ENCODE assay signal across 14 cellular contexts in genomic region chr9:107306308-107306707, GRCh38. TPM values are rescaled to one million over a fixed set of nuclear protein-coding genes. Genes with fewer than 3 reads are reported as not detected.
DNase-seq lines count a peak whose midpoint lies in the region; ATAC-seq and TF ChIP-seq lines count a peak whose summit lies in the region.
"Had no signal": no experiment of that assay in that cellular context is flagged by ENCODE, and none has a peak within 500 bp of the region (broad histone marks: within the 10 kb centered on the region; RNA-seq: fewer than 3 reads in every experiment).

No MANE protein-coding gene starts in this region.

- WGBS in gastroesophageal sphincter (ENCODE audit: low coverage in 1 of 2), 2 donors, result 87 to 100% methylated on average over 1 to 2 of the region's 2 CpGs

- H3K9me3 Mint-ChIP-seq in activated T-cell treated with anti-CD3 and anti-CD28 coated beads, Interleukin-2, amount 50 U/mL, for 24 hours, result no peaks in the 10 kb centered on the region
- H3K9me3 Mint-ChIP-seq in naive thymus-derived CD8-positive, alpha-beta T cell, result no peaks in the 10 kb centered on the region
- H3K9me3 Mint-ChIP-seq in activated T-helper 1 cell treated with anti-CD3 and anti-CD28 coated beads, Interleukin-12 subunit alpha, Interleukin-12 subunit beta, Interleukin-2, Interleukin-4 antibody, amounts not matched to agents 30 ng/mL and 10 ng/mL and 1 ng/mL, durations not matched to agents 14 hours and 24 hours and 36 hours, result no peaks in the 10 kb centered on the region
- H3K9me3 Mint-ChIP-seq: CD14-positive monocyte, HFFc6 had no signal

- ATAC-seq in T-helper 17 cell (no peak), gastroesophageal sphincter (no peak)
- no peak for ATAC-seq in naive thymus-derived CD8-positive, alpha-beta T cell
- ATAC-seq: GM12878 had no signal

- no peak for TF ChIP-seq EP300 in gastroesophageal sphincter (IDR thresholded peaks at IDR 0.05)

- peaks cover 48% of the 10 kb centered on the region for H3K4me1 Mint-ChIP-seq in activated T-cell treated with anti-CD3 and anti-CD28 coated beads, Interleukin-2, amount 50 U/mL, for 24 hours (ENCODE audit: low read depth)
- H3K4me1 Mint-ChIP-seq in T-helper 17 cell, result peaks cover 39% of the 10 kb centered on the region
- H3K4me1 Mint-ChIP-seq in naive thymus-derived CD8-positive, alpha-beta T cell, result peaks cover 25 to 56% (median 49%) of the 10 kb centered on the region in 4 donors
- peaks cover 44% of the 10 kb centered on the region for H3K4me1 Mint-ChIP-seq in activated T-helper 1 cell treated with anti-CD3 and anti-CD28 coated beads, Interleukin-12 subunit alpha, Interleukin-12 subunit beta, Interleukin-2, Interleukin-4 antibody, amounts not matched to agents 30 ng/mL and 10 ng/mL and 1 ng/mL, durations not matched to agents 14 hours and 24 hours and 36 hours (ENCODE audit: low read depth)

- DNase-seq in activated T-cell treated with anti-CD3 and anti-CD28 coated beads, Interleukin-2, amount 50 U/mL, for 24 hours, result no peak
- no peak for DNase-seq in activated T-cell treated with anti-CD3 and anti-CD28 coated beads, Interleukin-2, amount 50 U/mL, for 48 hours
- DNase-seq in T-helper 17 cell (no peak), NCI-H526 (lab: John Stamatoyannopoulos, UW) (no peak)
- DNase-seq in naive thymus-derived CD8-positive, alpha-beta T cell, result no peak
- DNase-seq in activated T-helper 1 cell treated with anti-CD3 and anti-CD28 coated beads, Interleukin-12 subunit alpha, Interleukin-12 subunit beta, Interleukin-2, Interleukin-4 antibody, amounts not matched to agents 30 ng/mL and 10 ng/mL and 1 ng/mL, durations not matched to agents 14 hours and 24 hours and 36 hours (ENCODE audit: low spot score), result no peak
- DNase-seq: Calu3, DMS 273 treated with DMSO at 0.1 percent for 48 hours, HCEC 1CT, HFFc6 had no signal

- no peak overlapping the region for H3K27ac ChIP-seq in gastroesophageal sphincter
- H3K27ac ChIP-seq: 22Rv1 had no signal

- no peak overlapping the region for H3K4me3 ChIP-seq in gastroesophageal sphincter
- H3K4me3 ChIP-seq: GM12878 had no signal

- H3K36me3 ChIP-seq in gastroesophageal sphincter, result peaks cover 0 to 62% of the 10 kb centered on the region in 2 donors

- no peak overlapping the region for H3K4me3 Mint-ChIP-seq in activated T-cell treated with anti-CD3 and anti-CD28 coated beads, Interleukin-2, amount 50 U/mL, for 24 hours
- H3K4me3 Mint-ChIP-seq in T-helper 17 cell, result no peak overlapping the region
- no peak overlapping the region for H3K4me3 Mint-ChIP-seq in naive thymus-derived CD8-positive, alpha-beta T cell
- no peak overlapping the region for H3K4me3 Mint-ChIP-seq in activated T-helper 1 cell treated with anti-CD3 and anti-CD28 coated beads, Interleukin-12 subunit alpha, Interleukin-12 subunit beta, Interleukin-2, Interleukin-4 antibody, amounts not matched to agents 30 ng/mL and 10 ng/mL and 1 ng/mL, durations not matched to agents 14 hours and 24 hours and 36 hours
- H3K4me3 Mint-ChIP-seq: CD14-positive monocyte, HFFc6 had no signal

- no peaks in the 10 kb centered on the region for H3K27me3 Mint-ChIP-seq in activated T-cell treated with anti-CD3 and anti-CD28 coated beads, Interleukin-2, amount 50 U/mL, for 24 hours
- no peaks in the 10 kb centered on the region for H3K27me3 Mint-ChIP-seq in T-helper 17 cell
- H3K27me3 Mint-ChIP-seq in naive thymus-derived CD8-positive, alpha-beta T cell, result no peaks in the 10 kb centered on the region
- no peaks in the 10 kb centered on the region for H3K27me3 Mint-ChIP-seq in activated T-helper 1 cell treated with anti-CD3 and anti-CD28 coated beads, Interleukin-12 subunit alpha, Interleukin-12 subunit beta, Interleukin-2, Interleukin-4 antibody, amounts not matched to agents 30 ng/mL and 10 ng/mL and 1 ng/mL, durations not matched to agents 14 hours and 24 hours and 36 hours (ENCODE audit: insufficient read depth)

- H3K27ac Mint-ChIP-seq in activated T-cell treated with anti-CD3 and anti-CD28 coated beads, Interleukin-2, amount 50 U/mL, for 24 hours, result peak overlapping the region; percentile 39
- H3K27ac Mint-ChIP-seq in T-helper 17 cell, result peak overlapping the region; percentile 19
- H3K27ac Mint-ChIP-seq in naive thymus-derived CD8-positive, alpha-beta T cell, result peak overlapping the region in 6 of 10 donors; percentile 38 to 69 (median 48)
- no peak overlapping the region for H3K27ac Mint-ChIP-seq in activated T-helper 1 cell treated with anti-CD3 and anti-CD28 coated beads, Interleukin-12 subunit alpha, Interleukin-12 subunit beta, Interleukin-2, Interleukin-4 antibody, amounts not matched to agents 30 ng/mL and 10 ng/mL and 1 ng/mL, durations not matched to agents 14 hours and 24 hours and 36 hours

- H3K36me3 Mint-ChIP-seq in activated T-cell treated with anti-CD3 and anti-CD28 coated beads, Interleukin-2, amount 50 U/mL, for 24 hours (ENCODE audit: low read depth), result peaks cover 85% of the 10 kb centered on the region
- peaks cover 11% of the 10 kb centered on the region for H3K36me3 Mint-ChIP-seq in T-helper 17 cell (ENCODE audit: low read depth)
- peaks cover 6 to 81% (median 27%) of the 10 kb centered on the region in 3 donors for H3K36me3 Mint-ChIP-seq in naive thymus-derived CD8-positive, alpha-beta T cell
- H3K36me3 Mint-ChIP-seq in activated T-helper 1 cell treated with anti-CD3 and anti-CD28 coated beads, Interleukin-12 subunit alpha, Interleukin-12 subunit beta, Interleukin-2, Interleukin-4 antibody, amounts not matched to agents 30 ng/mL and 10 ng/mL and 1 ng/mL, durations not matched to agents 14 hours and 24 hours and 36 hours (ENCODE audit: low read depth), result peaks cover 41% of the 10 kb centered on the region

- intact Hi-C loops in activated T-helper 1 cell treated with anti-CD3 and anti-CD28 coated beads, Interleukin-12 subunit alpha, Interleukin-12 subunit beta, Interleukin-2, Interleukin-4 antibody, amounts not matched to agents 30 ng/mL and 10 ng/mL and 1 ng/mL, durations not matched to agents 14 hours and 24 hours and 36 hours (cut with micrococcal nuclease), result no loop called here

- no peak for TF ChIP-seq POLR2A in gastroesophageal sphincter (IDR thresholded peaks at IDR 0.05)

- no peaks in the 10 kb centered on the region for H3K27me3 ChIP-seq in gastroesophageal sphincter

- peaks cover 0 to 11% (median 2%) of the 10 kb centered on the region in 3 donors for H3K4me1 ChIP-seq in gastroesophageal sphincter

- no peak for TF ChIP-seq CTCF in gastroesophageal sphincter (IDR thresholded peaks at IDR 0.05)

- POLR2A ChIA-PET in naive thymus-derived CD8-positive, alpha-beta T cell (lab: Charles Lee), result no interaction called here

- H3K9me3 ChIP-seq in T-helper 17 cell (ENCODE audit: control insufficient read depth, low read length, poor library complexity, severe bottlenecking) (no peaks in the 10 kb centered on the region), gastroesophageal sphincter (no peaks in the 10 kb centered on the region)

RNA-seq across cellular contexts. Expression of gene RAD23B, which starts 23.2 kb away (rescaled TPM):
- total RNA-seq in T-helper 17 cell, result 10 to 100 TPM; 64.8 to 75.8 TPM
- 10 to 100 TPM; 48.1 to 62.5 TPM for total RNA-seq in naive thymus-derived CD8-positive, alpha-beta T cell
- 10 to 100 TPM in 2 of 3 donors, 1 to 10 TPM in 1; 6.9 to 17.9 (median 14.4) TPM for polyA plus RNA-seq in naive thymus-derived CD8-positive, alpha-beta T cell
- total RNA-seq in activated T-helper 1 cell treated with anti-CD3 and anti-CD28 coated beads, Interleukin-12 subunit alpha, Interleukin-12 subunit beta, Interleukin-2, Interleukin-4 antibody, amounts not matched to agents 30 ng/mL and 10 ng/mL and 1 ng/mL, durations not matched to agents 14 hours and 24 hours and 36 hours, result 138 and 153 TPM in 2 replicates
- 10 to 100 TPM; 64.3 to 96.5 (median 80.7) TPM for total RNA-seq in gastroesophageal sphincter
